In genomic region chr5:20554001-20554400, GRCh38 we compare ENCODE assay signal across 17 cellular contexts.
"Had no signal": no experiment of that assay in that cellular context is flagged by ENCODE, and none has a peak within 500 bp of the region (broad histone marks: within the 10 kb centered on the region; RNA-seq: fewer than 3 reads in every experiment).

No MANE protein-coding gene starts in this region.

- DNase-seq: activated CD4-positive, alpha-beta T cell treated with anti-CD3 and anti-CD28 coated beads for 1 hour; activated CD4-positive, alpha-beta T cell treated with anti-CD3 and anti-CD28 coated beads, Interleukin-2, amount 50 U/mL, for 48 hours; activated gamma-delta T cell; activated T-cell treated with anti-CD3 and anti-CD28 coated beads, Interleukin-2, amount 50 U/mL, for 48 hours; aorta; effector memory CD4-positive, alpha-beta T cell; head of caudate nucleus; islet precursor cell; mucosa of descending colon; naive thymus-derived CD8-positive, alpha-beta T cell; posterior cingulate gyrus; spleen; stimulated activated CD4-positive, alpha-beta T cell treated with anti-CD3 and anti-CD28 coated beads, Interleukin-1b, Interleukin-23, amount 100 ng/mL, for 48 hours; stimulated activated naive CD4-positive, alpha-beta T cell; T-helper 17 cell; trophoblast cell had no signal

- H3K4me3 ChIP-seq: mucosa of descending colon, right atrium auricular region, spleen had no signal
